ENCODE assay signal across 8 cellular contexts in the genomic region with DNA sequence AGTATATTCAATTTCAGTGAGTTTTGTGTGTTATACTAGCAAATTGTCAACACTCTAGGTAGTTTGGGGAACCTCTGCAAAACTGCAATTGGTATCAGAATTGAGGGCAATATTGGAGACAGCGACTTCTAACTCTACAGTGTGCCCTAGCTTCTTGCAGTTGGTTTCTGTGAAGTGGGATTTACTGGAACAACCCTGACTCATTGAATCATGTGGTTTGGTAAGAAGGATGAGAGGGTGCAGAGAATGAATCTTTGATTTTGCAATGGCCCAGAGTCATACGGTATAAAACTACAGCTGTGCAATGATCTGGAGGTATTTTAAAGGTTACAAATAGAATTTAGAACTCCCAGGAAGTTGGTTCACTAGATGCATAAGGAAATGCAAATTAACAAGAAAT.
DNase-seq lines count a peak whose midpoint lies in the region; ATAC-seq and TF ChIP-seq lines count a peak whose summit lies in the region.
"Had no signal": no experiment of that assay in that cellular context is flagged by ENCODE, and none has a peak within 500 bp of the region (broad histone marks: within the 10 kb centered on the region; RNA-seq: fewer than 3 reads in every experiment).

No MANE protein-coding gene starts in this region.

- no peak for DNase-seq in GM23338 (ENCODE audit: low spot score)
- DNase-seq in PC-3: no peak
- no peak for DNase-seq in coronary artery (ENCODE audit: low spot score)
- no peak for DNase-seq in psoas muscle
- no peak for DNase-seq in caudate nucleus (lab: John Stamatoyannopoulos, UW)
- no peak for DNase-seq in uterus
- DNase-seq in nucleus accumbens (lab: John Stamatoyannopoulos, UW): no peak

- H3K36me3 ChIP-seq in GM23338 (ENCODE audit: insufficient read depth): no peaks in the 10 kb centered on the region
- no peaks in the 10 kb centered on the region for H3K36me3 ChIP-seq in PC-3 (ENCODE audit: low read depth, low read length)
- no peaks in the 10 kb centered on the region for H3K36me3 ChIP-seq in psoas muscle (ENCODE audit: insufficient read depth in 1 of 2, low read depth in 1 of 2)
- H3K36me3 ChIP-seq in uterus: no peaks in the 10 kb centered on the region
- H3K36me3 ChIP-seq: right atrium auricular region had no signal

- ATAC-seq in GM23338 (no peak), PC-3 (no peak), psoas muscle (peak; percentile 47 to 88 (median 61))

- no peak overlapping the region for H3K9ac ChIP-seq in PC-3 (ENCODE audit: low read length)

- H3K4me3 Mint-ChIP-seq in GM23338: no peak overlapping the region

- no peaks in the 10 kb centered on the region; the same call in 2 of the 3 replicates for H3K4me1 Mint-ChIP-seq in GM23338

- H3K4me2 ChIP-seq in GM23338 (no peak overlapping the region), PC-3 (ENCODE audit: low read length) (peak overlapping the region; percentile 43)

- H3K27me3 Mint-ChIP-seq in GM23338 (ENCODE audit: insufficient read depth, low read depth, poor library complexity): no peaks in the 10 kb centered on the region

- H3F3A ChIP-seq in GM23338 (replicated peaks; ENCODE audit: low read depth) (no peaks in the 10 kb centered on the region), PC-3 (ENCODE audit: low read length, unreplicated experiment) (no peaks in the 10 kb centered on the region)

- H2AFZ ChIP-seq in GM23338 (peak overlapping the region; percentile 54; the same call in 1 of the 2 replicates), PC-3 (ENCODE audit: low read length) (no peak overlapping the region)

- no peak for TF ChIP-seq CTCF in GM23338 (conservative IDR thresholded peaks at IDR 0.05; ENCODE audit: low read depth in 2 of 2)
- TF ChIP-seq CTCF in PC-3 (conservative IDR thresholded peaks at IDR 0.05; ENCODE audit: low read depth, low read length): no peak
- TF ChIP-seq CTCF in coronary artery (IDR thresholded peaks at IDR 0.05): no peak
- TF ChIP-seq CTCF in psoas muscle (IDR thresholded peaks at IDR 0.05): no peak
- TF ChIP-seq CTCF in uterus (IDR thresholded peaks at IDR 0.05): no peak

- H3K27ac Mint-ChIP-seq in GM23338: no peak overlapping the region

- POLR2A ChIA-PET in PC-3 (lab: Charles Lee; ENCODE audit: unreplicated experiment): no interaction called here

- no peak overlapping the region for H3K27ac ChIP-seq in GM23338 (ENCODE audit: low read depth)
- no peak overlapping the region for H3K27ac ChIP-seq in PC-3 (ENCODE audit: low read length)
- H3K27ac ChIP-seq in coronary artery: no peak overlapping the region
- H3K27ac ChIP-seq in psoas muscle: no peak overlapping the region
- H3K27ac ChIP-seq in caudate nucleus (ENCODE audit: low read depth, low read length): no peak overlapping the region
- H3K27ac ChIP-seq in uterus: no peak overlapping the region
- H3K27ac ChIP-seq: right atrium auricular region had no signal

- no TSS peak for BruUV-seq in PC-3 (replicated peaks; lab: Mats Ljungman, UMichigan)

- H3K9me2 ChIP-seq in GM23338 (ENCODE audit: insufficient read depth): no peaks in the 10 kb centered on the region
- H3K9me2 ChIP-seq in PC-3 (replicated peaks; ENCODE audit: low read length): 0 out of 2 replicates have a peak, but pooled peaks cover under 1% of the 10 kb centered on the region

- no peaks in the 10 kb centered on the region for H3K9me3 Mint-ChIP-seq in GM23338

- no peaks in the 10 kb centered on the region for H3K27me3 ChIP-seq in GM23338 (ENCODE audit: insufficient read depth)
- H3K27me3 ChIP-seq in PC-3 (ENCODE audit: low read length): no peaks in the 10 kb centered on the region
- H3K27me3 ChIP-seq in psoas muscle (ENCODE audit: insufficient read depth in 3 of 3, low read length in 2 of 3): no peaks in the 10 kb centered on the region
- H3K27me3 ChIP-seq in uterus: no peaks in the 10 kb centered on the region
- H3K27me3 ChIP-seq: right atrium auricular region had no signal

- CTCF ChIA-PET in PC-3 (lab: Charles Lee): no interaction called here

- 67 to 82% (median 69%) methylated on average over 2 of the region's 2 CpGs for WGBS in psoas muscle, 3 donors

- H3K4me3 ChIP-seq in GM23338 (no peak overlapping the region), PC-3 (ENCODE audit: low read length) (peak overlapping the region; percentile 52; the same call in 1 of the 2 replicates), coronary artery (peak overlapping the region; percentile 53), psoas muscle (peak overlapping the region; percentile 53), uterus (no peak overlapping the region)

- no peaks in the 10 kb centered on the region for H3K9me3 ChIP-seq in PC-3 (ENCODE audit: low read length)
- no peaks in the 10 kb centered on the region for H3K9me3 ChIP-seq in psoas muscle
- no peaks in the 10 kb centered on the region for H3K9me3 ChIP-seq in uterus
- H3K9me3 ChIP-seq: right atrium auricular region had no signal

- no peaks in the 10 kb centered on the region for H4K20me1 ChIP-seq in GM23338 (replicated peaks; ENCODE audit: insufficient read depth)
- no peaks in the 10 kb centered on the region for H4K20me1 ChIP-seq in PC-3 (ENCODE audit: low read length)

- H3K4me1 ChIP-seq in GM23338 (ENCODE audit: insufficient read depth) (no peaks in the 10 kb centered on the region), PC-3 (ENCODE audit: insufficient read depth, low read length) (no peaks in the 10 kb centered on the region), psoas muscle (no peaks in the 10 kb centered on the region), uterus (no peaks in the 10 kb centered on the region)
- H3K4me1 ChIP-seq: right atrium auricular region had no signal

- no peak for TF ChIP-seq POLR2A in uterus (IDR thresholded peaks at IDR 0.05)

- no peaks in the 10 kb centered on the region for H3K36me3 Mint-ChIP-seq in GM23338 (ENCODE audit: low read depth)

- H3K79me2 ChIP-seq in GM23338 (replicated peaks; ENCODE audit: insufficient read depth): no peaks in the 10 kb centered on the region
- no peaks in the 10 kb centered on the region for H3K79me2 ChIP-seq in PC-3 (ENCODE audit: low read length)

- intact Hi-C loops in PC-3 (cut with micrococcal nuclease): no loop called here
- intact Hi-C loops in psoas muscle (cut with DNase I): no loop called here
- intact Hi-C loops in uterus (cut with DNase I; ENCODE audit: low total_unique reads): no loop called here

TF ChIP-seq in GM23338, 12 proteins besides CTCF, POLR2A, EP300 and RAD21:
- no peak for TF ChIP-seq EZH2 (IDR thresholded peaks at IDR 0.05; ENCODE audit: low read depth, unreplicated experiment)
- TF ChIP-seq ZNF114 (CRISPR knock-in tag; IDR thresholded peaks at IDR 0.05): no peak
- TF ChIP-seq, protein P1, sequence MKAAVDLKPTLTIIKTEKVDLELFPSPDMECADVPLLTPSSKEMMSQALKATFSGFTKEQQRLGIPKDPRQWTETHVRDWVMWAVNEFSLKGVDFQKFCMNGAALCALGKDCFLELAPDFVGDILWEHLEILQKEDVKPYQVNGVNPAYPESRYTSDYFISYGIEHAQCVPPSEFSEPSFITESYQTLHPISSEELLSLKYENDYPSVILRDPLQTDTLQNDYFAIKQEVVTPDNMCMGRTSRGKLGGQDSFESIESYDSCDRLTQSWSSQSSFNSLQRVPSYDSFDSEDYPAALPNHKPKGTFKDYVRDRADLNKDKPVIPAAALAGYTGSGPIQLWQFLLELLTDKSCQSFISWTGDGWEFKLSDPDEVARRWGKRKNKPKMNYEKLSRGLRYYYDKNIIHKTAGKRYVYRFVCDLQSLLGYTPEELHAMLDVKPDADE (IDR thresholded peaks at IDR 0.05): no peak
- TF ChIP-seq, protein P2, sequence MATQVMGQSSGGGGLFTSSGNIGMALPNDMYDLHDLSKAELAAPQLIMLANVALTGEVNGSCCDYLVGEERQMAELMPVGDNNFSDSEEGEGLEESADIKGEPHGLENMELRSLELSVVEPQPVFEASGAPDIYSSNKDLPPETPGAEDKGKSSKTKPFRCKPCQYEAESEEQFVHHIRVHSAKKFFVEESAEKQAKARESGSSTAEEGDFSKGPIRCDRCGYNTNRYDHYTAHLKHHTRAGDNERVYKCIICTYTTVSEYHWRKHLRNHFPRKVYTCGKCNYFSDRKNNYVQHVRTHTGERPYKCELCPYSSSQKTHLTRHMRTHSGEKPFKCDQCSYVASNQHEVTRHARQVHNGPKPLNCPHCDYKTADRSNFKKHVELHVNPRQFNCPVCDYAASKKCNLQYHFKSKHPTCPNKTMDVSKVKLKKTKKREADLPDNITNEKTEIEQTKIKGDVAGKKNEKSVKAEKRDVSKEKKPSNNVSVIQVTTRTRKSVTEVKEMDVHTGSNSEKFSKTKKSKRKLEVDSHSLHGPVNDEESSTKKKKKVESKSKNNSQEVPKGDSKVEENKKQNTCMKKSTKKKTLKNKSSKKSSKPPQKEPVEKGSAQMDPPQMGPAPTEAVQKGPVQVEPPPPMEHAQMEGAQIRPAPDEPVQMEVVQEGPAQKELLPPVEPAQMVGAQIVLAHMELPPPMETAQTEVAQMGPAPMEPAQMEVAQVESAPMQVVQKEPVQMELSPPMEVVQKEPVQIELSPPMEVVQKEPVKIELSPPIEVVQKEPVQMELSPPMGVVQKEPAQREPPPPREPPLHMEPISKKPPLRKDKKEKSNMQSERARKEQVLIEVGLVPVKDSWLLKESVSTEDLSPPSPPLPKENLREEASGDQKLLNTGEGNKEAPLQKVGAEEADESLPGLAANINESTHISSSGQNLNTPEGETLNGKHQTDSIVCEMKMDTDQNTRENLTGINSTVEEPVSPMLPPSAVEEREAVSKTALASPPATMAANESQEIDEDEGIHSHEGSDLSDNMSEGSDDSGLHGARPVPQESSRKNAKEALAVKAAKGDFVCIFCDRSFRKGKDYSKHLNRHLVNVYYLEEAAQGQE (IDR thresholded peaks at IDR 0.05; ENCODE audit: unreplicated experiment): no peak
- no peak for TF ChIP-seq POLR2AphosphoS5 (IDR thresholded peaks at IDR 0.05; ENCODE audit: low read depth)

Comparison
In these comparisons a context has a peak if more than half of its experiments do, and no peak if none do; other contexts are left out.
1. ATAC-seq: peak in psoas muscle (4 of 4); none in GM23338 (single experiment) and PC-3 (single experiment).
2. H3K4me3 ChIP-seq: peak in PC-3 (single experiment), coronary artery (single experiment) and psoas muscle (single experiment); none in GM23338 (single experiment) and uterus (0 of 2).